ENCODE assay signal across 10 cellular contexts in genomic region chr2:42092084-42092996, GRCh38. TPM values are rescaled to one million over a fixed set of nuclear protein-coding genes. Genes with fewer than 3 reads are reported as not detected.
DNase-seq lines count a peak whose midpoint lies in the region; ATAC-seq, FAIRE-seq and TF ChIP-seq lines count a peak whose summit lies in the region.
"Had no signal": no experiment of that assay in that cellular context is flagged by ENCODE, and none has a peak within 500 bp of the region (broad histone marks: within the 10 kb centered on the region; RNA-seq: fewer than 3 reads in every experiment).

No MANE protein-coding gene starts in this region.

- no peaks in the 10 kb centered on the region for H3K9me3 Mint-ChIP-seq in activated naive CD4-positive, alpha-beta T cell treated with anti-CD3 and anti-CD28 coated beads, Interleukin-2, amount 50 U/mL, for 24 hours
- H3K9me3 Mint-ChIP-seq in type B pancreatic cell, result peaks cover 5% of the 10 kb centered on the region
- H3K9me3 Mint-ChIP-seq: brain had no signal

- TF ChIP-seq CTCF in K562 (IDR thresholded peaks at IDR 0.05 in 2 of 3, conservative IDR thresholded peaks at IDR 0.05 in 1 of 3; ENCODE audit: insufficient read depth in 2 of 3, low read depth in 1 of 3, low read length in 3 of 3) (no peak), type B pancreatic cell (conservative IDR thresholded peaks at IDR 0.05) (no peak)

- H3K9ac ChIP-seq in K562 (ENCODE audit: insufficient read depth in 1 of 2, low read depth in 2 of 2, low read length in 2 of 2), result no peak overlapping the region

- CTCF ChIA-PET in K562 (lab: Yijun Ruan, JAX; ENCODE audit: low intra/inter-chr PET ratio), result no interaction called here

- no peak for DNase-seq in activated naive CD4-positive, alpha-beta T cell treated with anti-CD3 and anti-CD28 coated beads, Interleukin-2, amount 50 U/mL, for 16 hours
- DNase-seq in K562 (ENCODE audit: extremely low read depth in 1 of 4, low spot score in 3 of 4), result no peak
- DNase-seq in left lobe of liver (ENCODE audit: low spot score), result no peak
- no peak for DNase-seq in type B pancreatic cell (ENCODE audit: extremely low spot score, unreplicated experiment)
- DNase-seq in activated CD4-positive, alpha-beta T cell treated with anti-CD3 and anti-CD28 coated beads for 48 hours, result no peak

- no peak for TF ChIP-seq POLR2A in K562 (conservative IDR thresholded peaks at IDR 0.05)

- TF ChIP-seq RAD21 in K562 (CRISPR knock-in tag; conservative IDR thresholded peaks at IDR 0.05 in 1 of 2, IDR thresholded peaks at IDR 0.05 in 1 of 2), result no peak

- H3K27ac ChIP-seq in K562 (ENCODE audit: extremely low read depth, low read depth, low read length), result no peak overlapping the region

- no peak for FAIRE-seq in K562 (lab: Jason Lieb, UNC)

- peaks cover 0 to 3% of the 10 kb centered on the region in 2 experiments; a peak in 2 of 5 replicates for H3K4me1 ChIP-seq in K562 (replicated peaks in 1 of 2; ENCODE audit: control insufficient read depth in 2 of 2, insufficient read depth in 2 of 2, low read length in 2 of 2)

- no peaks in the 10 kb centered on the region for H3K27me3 Mint-ChIP-seq in activated naive CD4-positive, alpha-beta T cell treated with anti-CD3 and anti-CD28 coated beads, Interleukin-2, amount 50 U/mL, for 24 hours
- H3K27me3 Mint-ChIP-seq in type B pancreatic cell, result peaks cover 4% of the 10 kb centered on the region

- TF ChIP-seq EP300 in K562 (IDR thresholded peaks at IDR 0.05; ENCODE audit: low read length), result no peak

- no peak overlapping the region for H3K4me3 Mint-ChIP-seq in activated naive CD4-positive, alpha-beta T cell treated with anti-CD3 and anti-CD28 coated beads, Interleukin-2, amount 50 U/mL, for 24 hours
- H3K4me3 Mint-ChIP-seq in type B pancreatic cell, result no peak overlapping the region
- H3K4me3 Mint-ChIP-seq: brain had no signal

- H2AFZ ChIP-seq in K562 (ENCODE audit: low read depth, low read length), result no peak overlapping the region

- no peaks in the 10 kb centered on the region for H3K36me3 Mint-ChIP-seq in activated naive CD4-positive, alpha-beta T cell treated with anti-CD3 and anti-CD28 coated beads, Interleukin-2, amount 50 U/mL, for 24 hours
- H3K36me3 Mint-ChIP-seq in type B pancreatic cell, result no peaks in the 10 kb centered on the region
- H3K36me3 Mint-ChIP-seq: brain had no signal

- H4K20me1 ChIP-seq in K562 (replicated peaks; ENCODE audit: control insufficient read depth, insufficient read depth, low read length), result no peaks in the 10 kb centered on the region

- no peaks in the 10 kb centered on the region for H3K9me1 ChIP-seq in K562 (ENCODE audit: control insufficient read depth, insufficient read depth, low read length)

- peak overlapping the region; percentile 8; the same call in 1 of the 2 replicates for H3K4me2 ChIP-seq in K562 (ENCODE audit: insufficient read depth, low read length)

- POLR2A ChIA-PET in K562 (lab: Yijun Ruan, JAX), result no interaction called here

- ATAC-seq in K562 (no peak), left lobe of liver (peak; percentile 69), HG03159 (IDR thresholded peaks at IDR 0.05; ENCODE audit: unreplicated experiment) (no peak), HG02571 (IDR thresholded peaks at IDR 0.05; ENCODE audit: unreplicated experiment) (no peak)

- no peaks in the 10 kb centered on the region for H3K79me2 ChIP-seq in K562 (ENCODE audit: control insufficient read depth, insufficient read depth, low read length)

- in situ Hi-C loops in K562 (cut with MboI), result loop anchor here (10.0 kb wide), 1 partner anchor 232 kb away; no protein-coding TSS in a partner anchor

- H3K36me3 ChIP-seq in K562 (ENCODE audit: control insufficient read depth, insufficient read depth, low read length), result no peaks in the 10 kb centered on the region

- intact Hi-C loops in K562 (cut with micrococcal nuclease), result no loop called here

- H3K9me3 ChIP-seq in K562 (replicated peaks; ENCODE audit: control insufficient read depth, insufficient read depth, low read depth, low read length), result no peaks in the 10 kb centered on the region

- peaks cover 2 to 6% of the 10 kb centered on the region in 2 experiments; a peak in 3 of 5 replicates for H3K27me3 ChIP-seq in K562 (ENCODE audit: control insufficient read depth in 2 of 2, insufficient read depth in 2 of 2, low read length in 2 of 2)

- H3K27ac Mint-ChIP-seq in activated naive CD4-positive, alpha-beta T cell treated with anti-CD3 and anti-CD28 coated beads, Interleukin-2, amount 50 U/mL, for 24 hours, result peak overlapping the region; percentile 72
- H3K27ac Mint-ChIP-seq in type B pancreatic cell, result peak overlapping the region; percentile 66

- no TSS peak for BruUV-seq in K562 (replicated peaks; lab: Mats Ljungman, UMichigan)

- H3K4me1 Mint-ChIP-seq in activated naive CD4-positive, alpha-beta T cell treated with anti-CD3 and anti-CD28 coated beads, Interleukin-2, amount 50 U/mL, for 24 hours, result peaks cover 11% of the 10 kb centered on the region
- peaks cover 13% of the 10 kb centered on the region for H3K4me1 Mint-ChIP-seq in type B pancreatic cell (ENCODE audit: unreplicated experiment)

- no peak overlapping the region for H3K4me3 ChIP-seq in K562

- 17% methylated on average over 7 of the region's 7 CpGs for WGBS in K562 (ENCODE audit: insufficient coverage, low coverage, missing lambda C conversion rate)

TF ChIP-seq in K562, 482 proteins besides CTCF, POLR2A, EP300 and RAD21 (continues in another document):
- no peak for TF ChIP-seq TCF15 (CRISPR knock-in tag; IDR thresholded peaks at IDR 0.05)
- no peak for TF ChIP-seq SLC30A9 (CRISPR knock-in tag; IDR thresholded peaks at IDR 0.05)
- no peak for TF ChIP-seq HBP1 (CRISPR knock-in tag; IDR thresholded peaks at IDR 0.05)
- no peak for TF ChIP-seq ATF1 (CRISPR knock-in tag; IDR thresholded peaks at IDR 0.05)
- no peak for TF ChIP-seq ATF1 (tag; IDR thresholded peaks at IDR 0.05)
- TF ChIP-seq CBX2 (IDR thresholded peaks at IDR 0.05; ENCODE audit: insufficient read depth, low read length, poor library complexity, severe bottlenecking), result no peak
- TF ChIP-seq ARID1B (IDR thresholded peaks at IDR 0.05), result peak; percentile 32; the same call in 1 of the 2 replicates
- TF ChIP-seq ZNF589 (CRISPR knock-in tag; IDR thresholded peaks at IDR 0.05; ENCODE audit: low read depth), result no peak
- TF ChIP-seq XRCC5 (IDR thresholded peaks at IDR 0.05; ENCODE audit: low read depth, low read length), result no peak
- no peak for TF ChIP-seq BACH1 (tag; IDR thresholded peaks at IDR 0.05)
- TF ChIP-seq, protein P1, sequence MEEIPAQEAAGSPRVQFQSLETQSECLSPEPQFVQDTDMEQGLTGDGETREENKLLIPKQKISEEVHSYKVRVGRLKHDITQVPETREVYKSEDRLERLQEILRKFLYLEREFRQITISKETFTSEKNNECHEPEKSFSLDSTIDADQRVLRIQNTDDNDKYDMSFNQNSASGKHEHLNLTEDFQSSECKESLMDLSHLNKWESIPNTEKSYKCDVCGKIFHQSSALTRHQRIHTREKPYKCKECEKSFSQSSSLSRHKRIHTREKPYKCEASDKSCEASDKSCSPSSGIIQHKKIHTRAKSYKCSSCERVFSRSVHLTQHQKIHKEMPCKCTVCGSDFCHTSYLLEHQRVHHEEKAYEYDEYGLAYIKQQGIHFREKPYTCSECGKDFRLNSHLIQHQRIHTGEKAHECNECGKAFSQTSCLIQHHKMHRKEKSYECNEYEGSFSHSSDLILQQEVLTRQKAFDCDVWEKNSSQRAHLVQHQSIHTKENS (CRISPR knock-in tag; IDR thresholded peaks at IDR 0.05), result no peak
- no peak for TF ChIP-seq THRAP3 (IDR thresholded peaks at IDR 0.05; ENCODE audit: borderline replicate concordance)
- TF ChIP-seq GATA2 (CRISPR knock-in tag; IDR thresholded peaks at IDR 0.05), result peak; percentile 54
- no peak for TF ChIP-seq KAT2B (IDR thresholded peaks at IDR 0.05; ENCODE audit: low read depth, low read length)
- TF ChIP-seq ARNT (IDR thresholded peaks at IDR 0.05), result no peak
- TF ChIP-seq SMARCB1 (IDR thresholded peaks at IDR 0.05; ENCODE audit: insufficient read length, low read depth), result no peak

RNA-seq across cellular contexts. Expression of gene PKDCC, which starts 44.5 kb away (rescaled TPM):
- 11.0 and 54.2 TPM in 2 replicates for total RNA-seq in K562 (2011; cell fraction: chromatin; rRNA removed; ENCODE audit: low replicate concordance)
- 31.8 and 42.2 TPM in 2 replicates for total RNA-seq in K562 (2011; cell fraction: nucleolus; rRNA removed)
- total RNA-seq in K562 (2011; cell fraction: nucleoplasm; rRNA removed), result 16.4 and 24.4 TPM in 2 replicates
- total RNA-seq in K562 (2014; rRNA removed), result 0.91 and 1.2 TPM in 2 replicates
- total RNA-seq in K562 (2014; rRNA removed; fragmentation: Illumina TruSeq; extraction: Trizol), result 0.73 and 1.2 TPM in 2 replicates
- total RNA-seq in K562 (2015; rRNA removed; fragmentation: Illumina TruSeq; extraction: Trizol), result 0.62 and 0.64 TPM in 2 replicates
- total RNA-seq in K562 (2021), result 1.3 and 1.5 TPM in 2 replicates
- polyA plus RNA-seq in K562 (2011; rRNA removed), result 14.8 and 23.1 TPM in 2 replicates
- 12.7 and 15.7 TPM in 2 replicates for polyA plus RNA-seq in K562 (2011; cell fraction: cytosol; rRNA removed)
- 99.6 and 103 TPM in 2 replicates for polyA plus RNA-seq in K562 (2011; cell fraction: nucleus; rRNA removed)
- 1.6 TPM in 2 replicates for polyA plus RNA-seq in K562 (2012)
- 1.3 and 1.9 TPM in 2 replicates for polyA plus RNA-seq in K562 (2014; fragmentation: Illumina TruSeq; extraction: Trizol)
- not detected for polyA plus RNA-seq in K562 (2014; fragmentation: Nextera tagmentation; extraction: Ambion mirVana)
- polyA plus RNA-seq in K562 (2014; rRNA removed), result 1.8 and 2.2 TPM in 2 replicates
- polyA minus RNA-seq in K562 (2011; rRNA and poly(A)+ RNA removed), result 12.6 and 13.2 TPM in 2 replicates
- 4.0 and 7.6 TPM in 2 replicates for polyA minus RNA-seq in K562 (2011; cell fraction: cytosol; rRNA and poly(A)+ RNA removed)
- 12.7 and 16.7 TPM in 2 replicates for polyA minus RNA-seq in K562 (2011; cell fraction: nucleus; rRNA and poly(A)+ RNA removed)
- total RNA-seq in left lobe of liver, result 14.2 TPM
- 81.8 and 158 TPM in 2 replicates for total RNA-seq in type B pancreatic cell (ENCODE audit: low replicate concordance)
- total RNA-seq: OCI-LY7 had no signal
